ENCODE assay signal across 12 cellular contexts in genomic region chr10:52258791-52259427, GRCh38. TPM values are rescaled to one million over a fixed set of nuclear protein-coding genes. Genes with fewer than 3 reads are reported as not detected.
"Had no signal": no experiment of that assay in that cellular context is flagged by ENCODE, and none has a peak within 500 bp of the region (broad histone marks: within the 10 kb centered on the region; RNA-seq: fewer than 3 reads in every experiment).

No MANE protein-coding gene starts in this region.

- H3K4me1 ChIP-seq: parathyroid adenoma, vagina had no signal

- H3K4me3 Mint-ChIP-seq: endodermal cell; stimulated activated effector memory CD8-positive, alpha-beta T cell treated with anti-CD3 and anti-CD28 coated beads, Interleukin-12 subunit alpha, Interleukin-12 subunit beta, amount 100 ng/mL, for 72 hours had no signal

- H2AFZ ChIP-seq: parathyroid adenoma had no signal

- H3K36me3 ChIP-seq: tibial artery, vagina had no signal

- H3K27me3 ChIP-seq: left lung, tibial artery, vagina had no signal

- ATAC-seq: left lung; stimulated activated effector memory CD8-positive, alpha-beta T cell treated with anti-CD3 and anti-CD28 coated beads, Interleukin-12 subunit alpha, Interleukin-12 subunit beta, amount 100 ng/mL, for 72 hours had no signal

- H3K4me1 Mint-ChIP-seq: stimulated activated effector memory CD8-positive, alpha-beta T cell treated with anti-CD3 and anti-CD28 coated beads, Interleukin-12 subunit alpha, Interleukin-12 subunit beta, amount 100 ng/mL, for 72 hours had no signal

- H3K79me2 ChIP-seq: parathyroid adenoma had no signal

- H3K27ac Mint-ChIP-seq: activated T-helper 2 cell treated with anti-CD3 and anti-CD28 coated beads, Interferon-gamma antibody, Interleukin-2, Interleukin-4, amounts not matched to agents 10 μg/mL and 5 μg/mL and 100 μg/mL, durations not matched to agents 14 hours and 24 hours and 36 hours; endodermal cell; stimulated activated effector memory CD8-positive, alpha-beta T cell treated with anti-CD3 and anti-CD28 coated beads, Interleukin-12 subunit alpha, Interleukin-12 subunit beta, amount 100 ng/mL, for 72 hours had no signal

- H3K9me3 Mint-ChIP-seq: activated T-helper 2 cell treated with anti-CD3 and anti-CD28 coated beads, Interferon-gamma antibody, Interleukin-2, Interleukin-4, amounts not matched to agents 10 μg/mL and 5 μg/mL and 100 μg/mL, durations not matched to agents 14 hours and 24 hours and 36 hours; endodermal cell had no signal

- H3K9ac ChIP-seq: parathyroid adenoma had no signal

- H3K27ac ChIP-seq: left lung, parathyroid adenoma, vagina had no signal

- H3K4me3 ChIP-seq: left lung, tibial artery, vagina had no signal

- H3K36me3 Mint-ChIP-seq: stimulated activated effector memory CD8-positive, alpha-beta T cell treated with anti-CD3 and anti-CD28 coated beads, Interleukin-12 subunit alpha, Interleukin-12 subunit beta, amount 100 ng/mL, for 72 hours had no signal

- DNase-seq: activated CD4-positive, alpha-beta T cell treated with anti-CD3 and anti-CD28 coated beads, Interleukin-2, amount 50 U/mL, for 1 hour; activated naive CD4-positive, alpha-beta T cell treated with anti-CD3 and anti-CD28 coated beads, Interleukin-2, amount 50 U/mL, for 16 hours; amniotic stem cell; endodermal cell; islet precursor cell; left lung; tibial artery had no signal

- H3K9me3 ChIP-seq: left lung, tibial artery, vagina had no signal

RNA-seq across cellular contexts. Expression of gene DKK1, which starts 55.2 kb away (rescaled TPM):
- total RNA-seq: activated T-helper 2 cell treated with anti-CD3 and anti-CD28 coated beads, Interferon-gamma antibody, Interleukin-2, Interleukin-4, amounts not matched to agents 10 μg/mL and 5 μg/mL and 100 μg/mL, durations not matched to agents 14 hours and 24 hours and 36 hours; T-helper 2 cell treated with Interferon-gamma antibody and Interleukin-4, amounts not matched to agents 100 ng/mL and 5 ng/mL, for 36 hours had no signal
